In genomic region chrX:63475200-63475599, GRCh38 we compare ENCODE assay signal across 18 cellular contexts.
"Had no signal": no experiment of that assay in that cellular context is flagged by ENCODE, and none has a peak within 500 bp of the region (broad histone marks: within the 10 kb centered on the region; RNA-seq: fewer than 3 reads in every experiment).

No MANE protein-coding gene starts in this region.

- H3K36me3 ChIP-seq: gastroesophageal sphincter, right atrium auricular region, thoracic aorta had no signal

- H3K4me3 ChIP-seq: gastroesophageal sphincter, right atrium auricular region, skin epidermis, stomach, thoracic aorta had no signal

- H3K27me3 ChIP-seq: gastroesophageal sphincter, right atrium auricular region, stomach had no signal

- ATAC-seq: gastroesophageal sphincter, left ventricle myocardium superior had no signal

- H3K4me1 ChIP-seq: gastroesophageal sphincter, right atrium auricular region, stomach had no signal

- H3K27ac ChIP-seq: gastroesophageal sphincter, right atrium auricular region, skin epidermis, stomach, thoracic aorta had no signal

- H3K27ac Mint-ChIP-seq: activated CD4-positive, alpha-beta memory T cell treated with anti-CD3 and anti-CD28 coated beads for 36 hours; activated naive CD8-positive, alpha-beta T cell treated with anti-CD3 and anti-CD28 coated beads for 36 hours; mesothelial cell of epicardium had no signal

- H3K4me1 Mint-ChIP-seq: activated naive CD8-positive, alpha-beta T cell treated with anti-CD3 and anti-CD28 coated beads for 36 hours; mesothelial cell of epicardium had no signal

- H3K4me3 Mint-ChIP-seq: activated CD4-positive, alpha-beta memory T cell treated with anti-CD3 and anti-CD28 coated beads for 36 hours; activated naive CD8-positive, alpha-beta T cell treated with anti-CD3 and anti-CD28 coated beads for 36 hours; mesothelial cell of epicardium had no signal

- FAIRE-seq: endothelial cell of umbilical vein, keratinocyte, urothelium cell line had no signal

- H3K9me3 ChIP-seq: gastroesophageal sphincter had no signal

- DNase-seq: activated CD4-positive, alpha-beta memory T cell treated with anti-CD3 and anti-CD28 coated beads for 36 hours; activated gamma-delta T cell treated with Interleukin-2 at 50 U/mL for 16 hours; activated naive CD8-positive, alpha-beta T cell treated with anti-CD3 and anti-CD28 coated beads for 36 hours; activated T-cell treated with anti-CD3 and anti-CD28 coated beads, Interleukin-2, amount 50 U/mL, for 48 hours; anterior cingulate cortex; left ventricle myocardium superior; posterior cingulate gyrus; stimulated activated CD4-positive, alpha-beta T cell treated with anti-CD3 and anti-CD28 coated beads, Interleukin-4, amount 100 ng/mL, for 4 hours; stomach; T-helper 9 cell had no signal

- H3K27me3 Mint-ChIP-seq: activated CD4-positive, alpha-beta memory T cell treated with anti-CD3 and anti-CD28 coated beads for 36 hours; activated naive CD8-positive, alpha-beta T cell treated with anti-CD3 and anti-CD28 coated beads for 36 hours had no signal
